ENCODE assay signal across 8 cellular contexts in the genomic region with DNA sequence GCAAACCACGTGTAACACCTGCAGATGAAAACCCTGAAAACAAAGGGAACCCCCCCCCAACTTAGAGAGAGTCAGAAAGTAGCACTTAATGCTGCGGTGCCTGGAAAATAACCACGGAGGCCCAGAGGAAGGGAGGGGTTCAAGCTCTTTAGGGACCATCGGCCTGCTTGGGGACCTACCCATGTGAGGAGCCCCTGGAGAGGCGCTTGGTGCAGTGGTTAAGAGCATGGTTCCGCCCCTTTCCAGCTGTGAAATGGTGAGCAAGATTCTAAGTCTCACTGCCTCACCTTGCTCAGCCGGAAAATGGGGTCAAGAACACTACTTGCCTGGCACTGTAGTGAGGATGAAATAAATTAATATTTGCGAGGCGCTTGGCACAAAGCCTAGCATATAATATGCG. TPM values are rescaled to one million over a fixed set of nuclear protein-coding genes. Genes with fewer than 3 reads are reported as not detected.
DNase-seq lines count a peak whose midpoint lies in the region; ATAC-seq and TF ChIP-seq lines count a peak whose summit lies in the region.

No MANE protein-coding gene starts in this region.

- intact Hi-C loops in left lung (cut with DNase I) (no loop called here), tibial artery (cut with DNase I; ENCODE audit: low total_unique reads) (no loop called here), left colon (cut with DNase I, micrococcal nuclease) (no loop called here)

- H3K27ac ChIP-seq in left lung (peak overlapping the region; percentile 69 to 76), tibial artery (peak overlapping the region; percentile 61 to 67)

- H3K4me3 ChIP-seq in left lung (peak overlapping the region; percentile 22 to 32), tibial artery (peak overlapping the region; percentile 44 to 53)

- TF ChIP-seq CTCF in left lung (IDR thresholded peaks at IDR 0.05) (no peak), tibial artery (IDR thresholded peaks at IDR 0.05) (no peak)

- H3K27me3 ChIP-seq in left lung (no peaks in the 10 kb centered on the region), tibial artery (no peaks in the 10 kb centered on the region)

- H3K36me3 ChIP-seq in left lung (no peaks in the 10 kb centered on the region), tibial artery (no peaks in the 10 kb centered on the region)

- no peak overlapping the region for H3K27ac Mint-ChIP-seq in activated CD4-positive, alpha-beta T cell treated with anti-CD3 and anti-CD28 coated beads, Interleukin-2, amount 10 ng/mL, durations not matched to agents 7 days and 5 days
- peak overlapping the region in 1 of 2 donors; percentile 18 for H3K27ac Mint-ChIP-seq in activated naive CD4-positive, alpha-beta T cell treated with anti-CD3 and anti-CD28 coated beads, Interleukin-2, amount 50 U/mL, for 72 hours

- POLR2A ChIA-PET in activated CD4-positive, alpha-beta T cell treated with anti-CD3 and anti-CD28 coated beads, Interleukin-2, amount 10 ng/mL, durations not matched to agents 7 days and 5 days (lab: Charles Lee) = no interaction called here
- POLR2A ChIA-PET in HEK293T (lab: Yijun Ruan, JAX) = interaction anchor here (1.0 kb wide), 1 partner anchor 310 kb away, joined by 3 read pairs; a partner anchor contains a TSS

- CTCF ChIA-PET in activated CD4-positive, alpha-beta T cell treated with anti-CD3 and anti-CD28 coated beads, Interleukin-2, amount 10 ng/mL, durations not matched to agents 7 days and 5 days (lab: Charles Lee) = interaction anchor here (0.6 to 2.6 kb wide), 10 partner anchors 8 to 1932 kb away, joined by 3 to 22 read pairs (median 5); no protein-coding TSS in a partner anchor
- CTCF ChIA-PET in HEK293T (lab: Yijun Ruan, JAX) = interaction anchor here (1.0 to 1.2 kb wide), 3 partner anchors 24 to 35 kb away, joined by 3 to 10 read pairs (median 4); no protein-coding TSS in a partner anchor

- peak; percentile 17 to 43 for ATAC-seq in activated naive CD4-positive, alpha-beta T cell treated with anti-CD3 and anti-CD28 coated beads, Interleukin-2, amount 50 U/mL, for 72 hours
- no peak for ATAC-seq in left lung
- ATAC-seq in left colon = no peak

- H3K27me3 Mint-ChIP-seq in activated CD4-positive, alpha-beta T cell treated with anti-CD3 and anti-CD28 coated beads, Interleukin-2, amount 10 ng/mL, durations not matched to agents 7 days and 5 days = no peaks in the 10 kb centered on the region

- H3K9me3 ChIP-seq in left lung (no peaks in the 10 kb centered on the region), tibial artery (no peaks in the 10 kb centered on the region)

- H3K9me3 Mint-ChIP-seq in activated CD4-positive, alpha-beta T cell treated with anti-CD3 and anti-CD28 coated beads, Interleukin-2, amount 10 ng/mL, durations not matched to agents 7 days and 5 days = no peaks in the 10 kb centered on the region
- H3K9me3 Mint-ChIP-seq in activated naive CD4-positive, alpha-beta T cell treated with anti-CD3 and anti-CD28 coated beads, Interleukin-2, amount 50 U/mL, for 72 hours = no peaks in the 10 kb centered on the region

- H3K4me3 Mint-ChIP-seq in activated CD4-positive, alpha-beta T cell treated with anti-CD3 and anti-CD28 coated beads, Interleukin-2, amount 10 ng/mL, durations not matched to agents 7 days and 5 days = peak overlapping the region; percentile 63

- peaks cover 11% of the 10 kb centered on the region for H3K4me1 Mint-ChIP-seq in activated CD4-positive, alpha-beta T cell treated with anti-CD3 and anti-CD28 coated beads, Interleukin-2, amount 10 ng/mL, durations not matched to agents 7 days and 5 days

- H3K4me1 ChIP-seq in left lung (no peaks in the 10 kb centered on the region), tibial artery (peaks cover 0 to 5% (median 0%) of the 10 kb centered on the region in 4 donors)

- H3K36me3 Mint-ChIP-seq in activated CD4-positive, alpha-beta T cell treated with anti-CD3 and anti-CD28 coated beads, Interleukin-2, amount 10 ng/mL, durations not matched to agents 7 days and 5 days (ENCODE audit: low read depth) = no peaks in the 10 kb centered on the region
- H3K36me3 Mint-ChIP-seq in activated naive CD4-positive, alpha-beta T cell treated with anti-CD3 and anti-CD28 coated beads, Interleukin-2, amount 50 U/mL, for 72 hours = no peaks in the 10 kb centered on the region

- no peak for DNase-seq in activated CD4-positive, alpha-beta T cell treated with anti-CD3 and anti-CD28 coated beads, Interleukin-2, amount 10 ng/mL, durations not matched to agents 7 days and 5 days
- DNase-seq in activated CD4-positive, alpha-beta T cell treated with anti-CD3 and anti-CD28 coated beads, Interleukin-2, amount 50 U/mL, for 1 hour = no peak
- no peak for DNase-seq in activated naive CD4-positive, alpha-beta T cell treated with anti-CD3 and anti-CD28 coated beads, Interleukin-2, amount 50 U/mL, for 72 hours (ENCODE audit: low spot score in 2 of 2)
- DNase-seq in left lung (no peak), tibial artery (no peak), NCI-H1092 (lab: John Stamatoyannopoulos, UW) (no peak), HEK293T (ENCODE audit: extremely low spot score) (no peak), left colon (no peak)

TF ChIP-seq in HEK293T, 16 proteins besides CTCF, POLR2A, EP300 and RAD21:
- TF ChIP-seq CTBP1 (IDR thresholded peaks at IDR 0.05; ENCODE audit: borderline replicate concordance) (no peak), TARDBP (IDR thresholded peaks at IDR 0.05) (no peak), ZNF384 (IDR thresholded peaks at IDR 0.05) (no peak), ARNT (IDR thresholded peaks at IDR 0.05) (no peak), FOXA1 (IDR thresholded peaks at IDR 0.05) (no peak), NFRKB (IDR thresholded peaks at IDR 0.05) (no peak), SP1 (IDR thresholded peaks at IDR 0.05) (no peak), L3MBTL2 (conservative IDR thresholded peaks at IDR 0.05) (no peak), LEF1 (IDR thresholded peaks at IDR 0.05; ENCODE audit: borderline replicate concordance) (no peak), SUZ12 (IDR thresholded peaks at IDR 0.05) (no peak), ELF4 (IDR thresholded peaks at IDR 0.05) (no peak), BHLHE40 (IDR thresholded peaks at IDR 0.05; ENCODE audit: borderline replicate concordance) (no peak)
- TF ChIP-seq, protein P1, sequence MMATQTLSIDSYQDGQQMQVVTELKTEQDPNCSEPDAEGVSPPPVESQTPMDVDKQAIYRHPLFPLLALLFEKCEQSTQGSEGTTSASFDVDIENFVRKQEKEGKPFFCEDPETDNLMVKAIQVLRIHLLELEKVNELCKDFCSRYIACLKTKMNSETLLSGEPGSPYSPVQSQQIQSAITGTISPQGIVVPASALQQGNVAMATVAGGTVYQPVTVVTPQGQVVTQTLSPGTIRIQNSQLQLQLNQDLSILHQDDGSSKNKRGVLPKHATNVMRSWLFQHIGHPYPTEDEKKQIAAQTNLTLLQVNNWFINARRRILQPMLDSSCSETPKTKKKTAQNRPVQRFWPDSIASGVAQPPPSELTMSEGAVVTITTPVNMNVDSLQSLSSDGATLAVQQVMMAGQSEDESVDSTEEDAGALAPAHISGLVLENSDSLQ (IDR thresholded peaks at IDR 0.05) = no peak

RNA-seq across cellular contexts. Expression of a gene that starts 13.8 kb away (rescaled TPM):
- 100 to 1,000 TPM; 425 to 426 TPM for total RNA-seq in activated CD4-positive, alpha-beta T cell treated with anti-CD3 and anti-CD28 coated beads, Interleukin-2, amount 10 ng/mL, durations not matched to agents 7 days and 5 days
- 100 to 1,000 TPM; 598 to 874 TPM for total RNA-seq in activated naive CD4-positive, alpha-beta T cell treated with anti-CD3 and anti-CD28 coated beads, Interleukin-2, amount 50 U/mL, for 72 hours
- total RNA-seq in left lung (100 to 1,000 TPM; 348 to 392 TPM), left colon (1,000 to 10,000 TPM; 1,116 to 1,323 TPM)

Comparison
In these comparisons a context has a peak if more than half of its experiments do, and no peak if none do; other contexts are left out.
1. ATAC-seq: peak in activated naive CD4-positive, alpha-beta T cell treated with anti-CD3 and anti-CD28 coated beads, Interleukin-2, amount 50 U/mL, for 72 hours (2 of 2); none in left lung (single experiment) and left colon (single experiment).